ENCODE assay signal across 8 cellular contexts in genomic region chr16:4370570-4371480, GRCh38. TPM values are rescaled to one million over a fixed set of nuclear protein-coding genes. Genes with fewer than 3 reads are reported as not detected.
A peak's percentile ranks its signal among the peaks of the same experiment; 100 is the strongest.
DNase-seq lines count a peak whose midpoint lies in the region; TF ChIP-seq lines count a peak whose summit lies in the region.

No MANE protein-coding gene starts in this region.

- no peak overlapping the region for H3K27ac Mint-ChIP-seq in neural crest cell (ENCODE audit: unreplicated experiment)

- peaks cover 11% of the 10 kb centered on the region for H3K27me3 Mint-ChIP-seq in neural crest cell (ENCODE audit: low read depth)

- peaks cover 14% of the 10 kb centered on the region; the same call in 1 of the 2 replicates for H4K20me1 ChIP-seq in PC-9 (ENCODE audit: insufficient read depth)

- peaks cover 88% of the 10 kb centered on the region for H3K4me1 ChIP-seq in PC-9 (replicated peaks; ENCODE audit: insufficient read depth)

- H3K4me3 ChIP-seq in PC-9: peak overlapping the region; percentile 61; the same call in 1 of the 2 replicates

- no peaks in the 10 kb centered on the region for H3K36me3 Mint-ChIP-seq in neural crest cell (ENCODE audit: low read depth)

- peak overlapping the region; percentile 97 for H3K4me2 ChIP-seq in PC-9

- no TSS peak for BruUV-seq in PC-9 (replicated peaks; lab: Mats Ljungman, UMichigan)

- no peaks in the 10 kb centered on the region for H3K27me3 ChIP-seq in PC-9 (ENCODE audit: insufficient read depth, low read depth)

- peak overlapping the region; percentile 62 for H3K4me3 Mint-ChIP-seq in neural crest cell

- no peaks in the 10 kb centered on the region for H3K9me2 ChIP-seq in PC-9 (ENCODE audit: insufficient read depth)

- H3K4me1 Mint-ChIP-seq in neural crest cell: peaks cover 5% of the 10 kb centered on the region

- no peaks in the 10 kb centered on the region for H3K36me3 ChIP-seq in PC-9 (ENCODE audit: low read depth)

- no peaks in the 10 kb centered on the region for H3K9me3 ChIP-seq in PC-9 (ENCODE audit: insufficient read depth, low read depth)

- peaks cover 16% of the 10 kb centered on the region for H3K79me2 ChIP-seq in PC-9 (ENCODE audit: low read depth)

- TF ChIP-seq CTCF in AG09319 (IDR thresholded peaks at IDR 0.05; ENCODE audit: low read depth, low read length): no peak
- no peak for TF ChIP-seq CTCF in PC-9 (conservative IDR thresholded peaks at IDR 0.05)
- no peak for TF ChIP-seq CTCF in neural crest cell (conservative IDR thresholded peaks at IDR 0.05)

- H3K9me3 Mint-ChIP-seq in neural crest cell: no peaks in the 10 kb centered on the region

- H2AFZ ChIP-seq in PC-9: no peak overlapping the region

- intact Hi-C loops in PC-9 (cut with micrococcal nuclease; ENCODE audit: unreplicated experiment): no loop called here

- H3F3A ChIP-seq in PC-9 (ENCODE audit: insufficient read depth, low read depth): peaks cover 44% of the 10 kb centered on the region

- peak; percentile 86 for DNase-seq in AG09319 (ENCODE audit: extremely low read depth, low read depth)
- no peak for DNase-seq in PC-9
- DNase-seq in fibroblast of peridontal ligament (ENCODE audit: extremely low read depth): peak; percentile 88
- no peak for DNase-seq in neural crest cell (ENCODE audit: low read depth, low spot score)
- no peak for DNase-seq in NCI-H1694 treated with DMSO at 0.1 percent for 48 hours (lab: John Stamatoyannopoulos, UW)
- no peak for DNase-seq in T-helper 9 cell
- no peak for DNase-seq in islet precursor cell
- no peak for DNase-seq in NCI-H2107 treated with DMSO at 0.1 percent for 48 hours (lab: John Stamatoyannopoulos, UW; ENCODE audit: unreplicated experiment)

- POLR2A ChIA-PET in PC-9 (lab: Charles Lee; ENCODE audit: unreplicated experiment): interaction anchor here (0.6 kb wide), 1 partner anchor 72 kb away, joined by 4 read pairs; no protein-coding TSS in a partner anchor

- no peak overlapping the region for H3K27ac ChIP-seq in PC-9

- CTCF ChIA-PET in PC-9 (lab: Charles Lee): no interaction called here

RNA-seq across cellular contexts. Expression of gene VASN, which starts 0.8 kb away (rescaled TPM):
- total RNA-seq in PC-9 (2021) (45.3 and 49.8 TPM in 2 replicates), neural crest cell (0.91 and 1.2 TPM in 2 replicates)

RNA-seq across cellular contexts. Expression of gene PAM16, which starts 19.7 kb away (rescaled TPM):
- total RNA-seq in PC-9 (2021): 95.9 and 110 TPM in 2 replicates
- total RNA-seq in neural crest cell: 36.2 and 43.3 TPM in 2 replicates

RNA-seq across cellular contexts. Expression of gene CORO7, which starts 45.6 kb away (rescaled TPM):
- total RNA-seq in PC-9 (2021) (42.1 and 55.4 TPM in 2 replicates), neural crest cell (43.2 and 45.4 TPM in 2 replicates)

RNA-seq across cellular contexts. Expression of gene DNAJA3, which starts 54.8 kb away (rescaled TPM):
- total RNA-seq in PC-9 (2021): 58.9 and 66.5 TPM in 2 replicates
- 45.1 and 55.2 TPM in 2 replicates for total RNA-seq in neural crest cell

RNA-seq across cellular contexts. Expression of gene GLIS2, which starts 55.0 kb away (rescaled TPM):
- total RNA-seq in PC-9 (2021): 44.2 and 48.3 TPM in 2 replicates
- total RNA-seq in neural crest cell: 17.2 and 17.4 TPM in 2 replicates

Comparison
In these comparisons a context has a peak if more than half of its experiments do, and no peak if none do; other contexts are left out.
1. DNase-seq: peak in AG09319 (single experiment) and fibroblast of peridontal ligament (single experiment); none in PC-9 (0 of 2), neural crest cell (single experiment), NCI-H1694 treated with DMSO at 0.1 percent for 48 hours (single experiment), T-helper 9 cell (single experiment), islet precursor cell (single experiment) and NCI-H2107 treated with DMSO at 0.1 percent for 48 hours (single experiment).
2. RNA of gene VASN, which starts 0.8 kb away (total RNA-seq): 45.3 to 49.8 TPM in PC-9; 0.91 to 1.2 TPM in neural crest cell; every median in the first group is over 10 times any median in the second.